In the genomic region with DNA sequence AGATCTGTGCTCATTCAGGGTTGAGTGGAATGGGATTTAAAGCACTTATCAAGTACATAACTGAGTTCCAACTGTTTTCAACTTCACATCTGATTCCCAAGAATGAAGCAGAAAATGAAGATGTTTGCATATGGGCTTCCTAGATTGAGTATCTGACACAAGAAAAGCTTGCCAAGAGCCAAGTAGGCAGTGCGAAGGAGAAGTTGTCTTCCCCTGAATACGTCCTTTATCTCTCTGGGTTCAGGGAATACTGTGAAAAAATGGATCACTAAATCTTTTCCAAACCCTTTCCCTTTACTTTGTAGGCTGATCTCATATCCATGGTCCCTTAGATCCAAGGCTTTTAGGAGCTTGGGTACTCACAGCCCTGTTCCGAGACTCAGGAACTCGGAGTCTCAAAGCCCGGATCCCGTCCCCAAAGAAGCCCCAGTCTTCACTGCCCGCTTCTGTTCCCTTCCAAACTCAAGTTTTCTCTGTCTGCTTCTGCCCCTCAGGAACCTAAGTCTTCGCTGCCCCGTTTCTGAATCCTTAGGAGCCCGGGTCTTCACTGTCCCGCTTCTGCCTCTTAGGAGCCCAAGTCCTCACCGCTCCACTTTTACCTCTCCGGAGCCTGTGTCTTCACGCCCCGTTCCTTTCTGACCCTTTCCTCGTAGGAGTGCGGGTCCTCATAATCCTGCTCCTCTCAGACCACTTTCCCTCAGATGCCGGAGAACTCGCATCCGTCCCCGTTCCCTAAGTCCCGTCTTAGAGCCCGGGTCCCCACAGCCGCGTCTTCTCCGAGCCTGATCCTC, we compare ENCODE assay signal across 8 cellular contexts. TPM values are rescaled to one million over a fixed set of nuclear protein-coding genes. Genes with fewer than 3 reads are reported as not detected.
A peak's percentile ranks its signal among the peaks of the same experiment; 100 is the strongest.
DNase-seq lines count a peak whose midpoint lies in the region; ATAC-seq lines count a peak whose summit lies in the region.

No MANE protein-coding gene starts in this region.

- H3K36me3 Mint-ChIP-seq in IgD-negative memory B cell = no peaks in the 10 kb centered on the region
- H3K36me3 Mint-ChIP-seq in stimulated activated naive B cell treated with anti-CD40 and anti-IgM and Interleukin-4, amounts not matched to agents 10 μg/mL and 1 μg/mL and 100 μg/mL, for 72 hours = peaks cover 4 to 12% of the 10 kb centered on the region in 2 donors

- peak overlapping the region; percentile 99 for H3K27ac Mint-ChIP-seq in IgD-negative memory B cell
- H3K27ac Mint-ChIP-seq in stimulated activated naive B cell treated with anti-CD40 and anti-IgM and Interleukin-4, amounts not matched to agents 10 μg/mL and 1 μg/mL and 100 μg/mL, for 72 hours = peak overlapping the region; percentile 100

- peak; percentile 16 for ATAC-seq in GM19397 (IDR thresholded peaks at IDR 0.05; ENCODE audit: unreplicated experiment)
- peak; percentile 23 to 26 for ATAC-seq in stimulated activated naive B cell treated with anti-CD40 and anti-IgM and Interleukin-4, amounts not matched to agents 10 μg/mL and 1 μg/mL and 100 μg/mL, for 72 hours (replicated peaks)

- peak overlapping the region; percentile 92 to 100 (median 98) for H3K4me3 Mint-ChIP-seq in IgD-negative memory B cell
- H3K4me3 Mint-ChIP-seq in stimulated activated naive B cell treated with anti-CD40 and anti-IgM and Interleukin-4, amounts not matched to agents 10 μg/mL and 1 μg/mL and 100 μg/mL, for 72 hours = peak overlapping the region; percentile 95 to 97

- H3K27me3 Mint-ChIP-seq in IgD-negative memory B cell = no peaks in the 10 kb centered on the region
- no peaks in the 10 kb centered on the region for H3K27me3 Mint-ChIP-seq in stimulated activated naive B cell treated with anti-CD40 and anti-IgM and Interleukin-4, amounts not matched to agents 10 μg/mL and 1 μg/mL and 100 μg/mL, for 72 hours

- DNase-seq in AG08395 (ENCODE audit: low spot score) (peak; percentile 24), iPS-NIHi11 (ENCODE audit: low spot score) (peak; percentile 45), ecto neural progenitor cell (ENCODE audit: low spot score) (no peak), G401 (ENCODE audit: low spot score) (no peak)
- no peak for DNase-seq in stimulated activated naive B cell treated with anti-CD40 and anti-IgM and Interleukin-4, amounts not matched to agents 10 μg/mL and 1 μg/mL and 100 μg/mL, for 72 hours

- peaks cover 17 to 40% (median 27%) of the 10 kb centered on the region in 3 donors for H3K4me1 Mint-ChIP-seq in IgD-negative memory B cell
- peaks cover 18 to 32% of the 10 kb centered on the region in 2 donors for H3K4me1 Mint-ChIP-seq in stimulated activated naive B cell treated with anti-CD40 and anti-IgM and Interleukin-4, amounts not matched to agents 10 μg/mL and 1 μg/mL and 100 μg/mL, for 72 hours

- peak overlapping the region; percentile 89 for H3K27ac ChIP-seq in angular gyrus (ENCODE audit: low read depth, low read length)

- in situ Hi-C loops in G401 (cut with HindIII; ENCODE audit: low sequenced_read_pairs) = no loop called here

- H3K9me3 Mint-ChIP-seq in IgD-negative memory B cell = no peaks in the 10 kb centered on the region
- no peaks in the 10 kb centered on the region for H3K9me3 Mint-ChIP-seq in stimulated activated naive B cell treated with anti-CD40 and anti-IgM and Interleukin-4, amounts not matched to agents 10 μg/mL and 1 μg/mL and 100 μg/mL, for 72 hours

RNA-seq across cellular contexts. Expression of a gene that starts 0.6 kb away (rescaled TPM):
- 37.5 TPM for polyA plus RNA-seq in IgD-negative memory B cell
- 33.8 and 44.9 TPM in 2 replicates for total RNA-seq in G401 (2014; rRNA removed; shearing (Covaris generic))

RNA-seq across cellular contexts. Expression of a gene that starts 6.1 kb away (rescaled TPM):
- not detected for polyA plus RNA-seq in IgD-negative memory B cell
- total RNA-seq in G401 (2014; rRNA removed; shearing (Covaris generic)) = not detected in 2 replicates

RNA-seq across cellular contexts. Expression of a gene that starts 26.3 kb away (rescaled TPM):
- 17.4 TPM for polyA plus RNA-seq in IgD-negative memory B cell
- total RNA-seq in G401 (2014; rRNA removed; shearing (Covaris generic)) = 11.8 and 12.2 TPM in 2 replicates

RNA-seq across cellular contexts. Expression of a gene that starts 50.2 kb away (rescaled TPM):
- polyA plus RNA-seq in IgD-negative memory B cell = not detected
- not detected in 2 replicates for total RNA-seq in G401 (2014; rRNA removed; shearing (Covaris generic))

Comparison
In these comparisons a context has a peak if more than half of its experiments do, and no peak if none do; other contexts are left out.
1. DNase-seq: peak in AG08395 (single experiment) and iPS-NIHi11 (single experiment); none in stimulated activated naive B cell treated with anti-CD40 and anti-IgM and Interleukin-4, amounts not matched to agents 10 μg/mL and 1 μg/mL and 100 μg/mL, for 72 hours (single experiment), ecto neural progenitor cell (single experiment) and G401 (single experiment).